In the genomic region with DNA sequence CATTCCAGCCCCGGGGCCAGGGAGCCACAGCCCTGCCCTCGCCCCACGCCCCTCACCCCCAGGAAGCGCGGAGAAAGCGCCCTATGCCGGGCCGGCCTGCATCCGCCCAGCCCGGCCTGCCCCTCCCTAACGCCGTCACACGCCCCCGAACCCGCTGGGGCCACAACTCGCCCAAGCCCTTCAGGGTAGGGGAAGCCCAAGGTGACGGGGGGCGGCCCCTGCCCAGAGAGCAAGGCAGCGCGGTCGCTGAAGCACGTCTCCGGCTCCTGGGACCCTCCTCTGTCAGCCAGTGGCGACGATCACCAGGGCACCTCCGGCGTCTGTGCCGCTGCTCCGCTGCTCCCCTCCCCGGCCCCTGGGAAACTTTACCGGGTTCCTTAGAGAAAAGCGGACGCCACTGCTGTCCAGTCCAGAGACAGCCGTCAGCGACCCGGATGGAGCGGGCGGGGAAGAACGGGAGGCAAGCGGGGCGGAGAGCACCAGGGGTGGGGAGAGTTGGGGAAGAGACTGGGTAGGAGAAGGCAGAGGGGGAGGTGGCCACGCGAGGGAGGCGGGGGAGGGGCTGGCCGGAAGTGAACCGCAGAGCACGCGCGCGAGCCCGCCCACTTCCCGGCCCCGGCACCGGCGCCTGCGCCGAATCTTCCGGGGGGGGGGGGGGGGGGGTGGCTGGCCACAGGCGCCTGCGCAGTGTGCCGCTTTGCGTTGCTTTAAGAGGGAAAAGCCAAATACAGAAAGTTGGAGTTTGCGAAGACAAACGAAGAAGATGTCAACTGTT, we compare ENCODE assay signal across 8 cellular contexts. TPM values are rescaled to one million over a fixed set of nuclear protein-coding genes. Genes with fewer than 3 reads are reported as not detected.
A peak's percentile ranks its signal among the peaks of the same experiment; 100 is the strongest.
DNase-seq lines count a peak whose midpoint lies in the region; ATAC-seq, FAIRE-seq and TF ChIP-seq lines count a peak whose summit lies in the region.

A gene with protein sequence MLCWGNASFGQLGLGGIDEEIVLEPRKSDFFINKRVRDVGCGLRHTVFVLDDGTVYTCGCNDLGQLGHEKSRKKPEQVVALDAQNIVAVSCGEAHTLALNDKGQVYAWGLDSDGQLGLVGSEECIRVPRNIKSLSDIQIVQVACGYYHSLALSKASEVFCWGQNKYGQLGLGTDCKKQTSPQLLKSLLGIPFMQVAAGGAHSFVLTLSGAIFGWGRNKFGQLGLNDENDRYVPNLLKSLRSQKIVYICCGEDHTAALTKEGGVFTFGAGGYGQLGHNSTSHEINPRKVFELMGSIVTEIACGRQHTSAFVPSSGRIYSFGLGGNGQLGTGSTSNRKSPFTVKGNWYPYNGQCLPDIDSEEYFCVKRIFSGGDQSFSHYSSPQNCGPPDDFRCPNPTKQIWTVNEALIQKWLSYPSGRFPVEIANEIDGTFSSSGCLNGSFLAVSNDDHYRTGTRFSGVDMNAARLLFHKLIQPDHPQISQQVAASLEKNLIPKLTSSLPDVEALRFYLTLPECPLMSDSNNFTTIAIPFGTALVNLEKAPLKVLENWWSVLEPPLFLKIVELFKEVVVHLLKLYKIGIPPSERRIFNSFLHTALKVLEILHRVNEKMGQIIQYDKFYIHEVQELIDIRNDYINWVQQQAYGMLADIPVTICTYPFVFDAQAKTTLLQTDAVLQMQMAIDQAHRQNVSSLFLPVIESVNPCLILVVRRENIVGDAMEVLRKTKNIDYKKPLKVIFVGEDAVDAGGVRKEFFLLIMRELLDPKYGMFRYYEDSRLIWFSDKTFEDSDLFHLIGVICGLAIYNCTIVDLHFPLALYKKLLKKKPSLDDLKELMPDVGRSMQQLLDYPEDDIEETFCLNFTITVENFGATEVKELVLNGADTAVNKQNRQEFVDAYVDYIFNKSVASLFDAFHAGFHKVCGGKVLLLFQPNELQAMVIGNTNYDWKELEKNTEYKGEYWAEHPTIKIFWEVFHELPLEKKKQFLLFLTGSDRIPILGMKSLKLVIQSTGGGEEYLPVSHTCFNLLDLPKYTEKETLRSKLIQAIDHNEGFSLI (minus strand): TSS at position 509 of the 775 bp plus-strand sequence. CDS start 2,175 bp downstream, outside the sequence.

- TF ChIP-seq POLR2A in thyroid gland (IDR thresholded peaks at IDR 0.05): peak; percentile 41 to 82

- peak within 1 kb of the TSS; percentile 92 to 95 (median 93) for H3K27ac ChIP-seq in pancreas
- peak within 1 kb of the TSS; percentile 91 to 99 (median 98) for H3K27ac ChIP-seq in thyroid gland

- H3K9me3 ChIP-seq in pancreas: no peaks in the 10 kb centered on the region
- H3K9me3 ChIP-seq in thyroid gland: no peaks in the 10 kb centered on the region

- no peak for FAIRE-seq in pancreas (lab: Jason Lieb, UNC)

- H3K9me3 Mint-ChIP-seq in activated naive CD8-positive, alpha-beta T cell treated with anti-CD3 and anti-CD28 coated beads, Interleukin-2, amount 50 U/mL, for 24 hours: no peaks in the 10 kb centered on the region

- intact Hi-C loops in Right ventricle myocardium superior (cut with DNase I): loop anchor here (10.0 kb wide), 1 partner anchor 250 kb away; no protein-coding TSS in a partner anchor
- intact Hi-C loops in pancreas (cut with DNase I): no loop called here
- intact Hi-C loops in thyroid gland (cut with DNase I): no loop called here

- ATAC-seq in activated naive CD8-positive, alpha-beta T cell treated with anti-CD3 and anti-CD28 coated beads, Interleukin-2, amount 50 U/mL, for 24 hours: peak; percentile 94
- ATAC-seq in Right ventricle myocardium superior (ENCODE audit: poor library complexity) (peak; percentile 99), pancreas (peak; percentile 96 to 99 (median 98))

- H3K36me3 ChIP-seq in pancreas (no peaks in the 10 kb centered on the region), thyroid gland (no peaks in the 10 kb centered on the region)

- 0% methylated on average over 46 to 64 of the region's 64 CpGs for WGBS in pancreas, 2 donors
- WGBS in thyroid gland, 2 donors: 0% methylated on average over 30 to 32 of the region's 64 CpGs

- peak within 1 kb of the TSS; percentile 91 for H3K27ac Mint-ChIP-seq in activated naive CD8-positive, alpha-beta T cell treated with anti-CD3 and anti-CD28 coated beads, Interleukin-2, amount 50 U/mL, for 24 hours

- H3K27me3 ChIP-seq in pancreas (no peaks in the 10 kb centered on the region), thyroid gland (peaks cover 3% of the 10 kb centered on the region)

- TF ChIP-seq CTCF in GM10266 (IDR thresholded peaks at IDR 0.05; ENCODE audit: control insufficient read depth, insufficient read depth, low read depth, missing control alignments): no peak
- TF ChIP-seq CTCF in HFF-Myc (IDR thresholded peaks at IDR 0.05; ENCODE audit: low read depth, low read length, missing control alignments): no peak
- no peak for TF ChIP-seq CTCF in pancreas (IDR thresholded peaks at IDR 0.05)
- TF ChIP-seq CTCF in thyroid gland (IDR thresholded peaks at IDR 0.05): no peak

- H3K4me3 ChIP-seq in HFF-Myc (replicated peaks; ENCODE audit: low read depth, low read length) (peak within 1 kb of the TSS; percentile 93), pancreas (peak within 1 kb of the TSS; percentile 66 to 98 (median 84)), thyroid gland (replicated peaks in 1 of 3) (peak within 1 kb of the TSS; percentile 84 to 95 (median 93))

- peak within 1 kb of the TSS; percentile 96 for H3K4me3 Mint-ChIP-seq in activated naive CD8-positive, alpha-beta T cell treated with anti-CD3 and anti-CD28 coated beads, Interleukin-2, amount 50 U/mL, for 24 hours

- H3K4me1 Mint-ChIP-seq in activated naive CD8-positive, alpha-beta T cell treated with anti-CD3 and anti-CD28 coated beads, Interleukin-2, amount 50 U/mL, for 24 hours: peaks cover 40% of the 10 kb centered on the region

- H3K4me1 ChIP-seq in pancreas: peaks cover 21 to 24% (median 23%) of the 10 kb centered on the region in 3 donors
- H3K4me1 ChIP-seq in thyroid gland: peaks cover 13 to 36% of the 10 kb centered on the region in 2 donors

- peaks cover 19% of the 10 kb centered on the region for H3K36me3 Mint-ChIP-seq in activated naive CD8-positive, alpha-beta T cell treated with anti-CD3 and anti-CD28 coated beads, Interleukin-2, amount 50 U/mL, for 24 hours (ENCODE audit: low read depth)

- peak; percentile 95 for DNase-seq in GM10266 (ENCODE audit: extremely low spot score)
- peak; percentile 65 for DNase-seq in HFF-Myc (ENCODE audit: extremely low read depth, low read depth)
- DNase-seq in NAMALWA (ENCODE audit: low spot score): peak; percentile 88
- peak; percentile 93 for DNase-seq in SW480 (ENCODE audit: low spot score)
- peak; percentile 92 for DNase-seq in activated naive CD8-positive, alpha-beta T cell treated with anti-CD3 and anti-CD28 coated beads, Interleukin-2, amount 50 U/mL, for 24 hours
- DNase-seq in Right ventricle myocardium superior: peak; percentile 96
- peak; percentile 92 to 96 (median 94) for DNase-seq in pancreas
- peak; percentile 95 for DNase-seq in thyroid gland

- peaks cover 2% of the 10 kb centered on the region for H3K27me3 Mint-ChIP-seq in activated naive CD8-positive, alpha-beta T cell treated with anti-CD3 and anti-CD28 coated beads, Interleukin-2, amount 50 U/mL, for 24 hours

RNA-seq across cellular contexts. Expression of the gene that starts here (rescaled TPM):
- total RNA-seq in Right ventricle myocardium superior: 24.1 TPM
- 10 to 100 TPM; 11.2 to 30.7 (median 16.7) TPM for total RNA-seq in pancreas
- 10 to 100 TPM; 11.9 to 12.8 TPM for polyA plus RNA-seq in pancreas
- total RNA-seq in thyroid gland: 10 to 100 TPM; 54.5 to 82.4 (median 67.5) TPM

Comparison
In these comparisons a context has a peak if more than half of its experiments do, and no peak if none do; other contexts are left out.
1. Peak in every context shown above with its lines: DNase-seq, ATAC-seq, H3K4me3 ChIP-seq and H3K27ac ChIP-seq.